1 cellular context compared by ENCODE assay signal in genomic region chr10:11611248-11612003, GRCh38.
A peak's percentile ranks its signal among the peaks of the same experiment; 100 is the strongest.
TF ChIP-seq lines count a peak whose summit lies in the region.

TSS of gene USP6NL (minus strand) at chr10:11611650. CDS start at chr10:11597634, 14,016 bp downstream.

TF ChIP-seq in HepG2, 621 proteins besides CTCF, POLR2A, EP300 and RAD21 (continued from another document and continues in another):
- TF ChIP-seq ZNF382 (CRISPR knock-in tag; IDR thresholded peaks at IDR 0.05; ENCODE audit: borderline replicate concordance): no peak
- no peak for TF ChIP-seq PRPF4 (IDR thresholded peaks at IDR 0.05; ENCODE audit: low read depth, low read length, poor library complexity, severe bottlenecking)
- no peak for TF ChIP-seq HINFP (CRISPR knock-in tag; IDR thresholded peaks at IDR 0.05; ENCODE audit: low read depth)
- TF ChIP-seq CEBPZ (IDR thresholded peaks at IDR 0.05; ENCODE audit: low read length): no peak
- peak; percentile 47; the same call in 1 of the 2 replicates for TF ChIP-seq GMEB1 (CRISPR knock-in tag; IDR thresholded peaks at IDR 0.05; ENCODE audit: borderline replicate concordance)
- TF ChIP-seq GMEB2 (CRISPR knock-in tag; IDR thresholded peaks at IDR 0.05; ENCODE audit: low read depth): 0 out of 2 replicates have a peak, but pooled peaks have one; percentile 22
- no peak for TF ChIP-seq ZNF317 (CRISPR knock-in tag; IDR thresholded peaks at IDR 0.05)
- TF ChIP-seq CREBL2 (CRISPR knock-in tag; IDR thresholded peaks at IDR 0.05; ENCODE audit: borderline replicate concordance): no peak
- no peak for TF ChIP-seq ARID5B (CRISPR knock-in tag; IDR thresholded peaks at IDR 0.05)
- TF ChIP-seq ATF6 (CRISPR knock-in tag; conservative IDR thresholded peaks at IDR 0.05): no peak
- TF ChIP-seq ZZZ3 (CRISPR knock-in tag; IDR thresholded peaks at IDR 0.05; ENCODE audit: borderline replicate concordance): no peak
- TF ChIP-seq ATAD3A (CRISPR knock-in tag; IDR thresholded peaks at IDR 0.05): no peak
- TF ChIP-seq ZHX1 (CRISPR knock-in tag; IDR thresholded peaks at IDR 0.05; ENCODE audit: low read depth): no peak
- TF ChIP-seq ZNF296 (CRISPR knock-in tag; conservative IDR thresholded peaks at IDR 0.05): no peak
- TF ChIP-seq ZSCAN12 (CRISPR knock-in tag; IDR thresholded peaks at IDR 0.05): no peak
- no peak for TF ChIP-seq RELA (CRISPR knock-in tag; IDR thresholded peaks at IDR 0.05)
- TF ChIP-seq CBFB (CRISPR knock-in tag; IDR thresholded peaks at IDR 0.05): no peak
- no peak for TF ChIP-seq SIN3B (IDR thresholded peaks at IDR 0.05; ENCODE audit: low read length)
- no peak for TF ChIP-seq IRF1 (CRISPR knock-in tag; IDR thresholded peaks at IDR 0.05; ENCODE audit: low read depth)
- no peak for TF ChIP-seq GTF2F1 (IDR thresholded peaks at IDR 0.05; ENCODE audit: low read length)
- no peak for TF ChIP-seq ZNF136 (CRISPR knock-in tag; IDR thresholded peaks at IDR 0.05; ENCODE audit: low read depth)
- no peak for TF ChIP-seq SMAD9 (CRISPR knock-in tag; IDR thresholded peaks at IDR 0.05)
- TF ChIP-seq AGO2 (optimal IDR thresholded peaks at IDR 0.05; ENCODE audit: low read depth, low read length): peak; percentile 78
- no peak; the same call in 1 of the 2 replicates for TF ChIP-seq ETV6 (CRISPR knock-in tag; conservative IDR thresholded peaks at IDR 0.05)
- no peak for TF ChIP-seq PITX1 (CRISPR knock-in tag; IDR thresholded peaks at IDR 0.05)
- TF ChIP-seq RFXAP (CRISPR knock-in tag; IDR thresholded peaks at IDR 0.05; ENCODE audit: borderline replicate concordance): peak; percentile 43; the same call in 1 of the 2 replicates
- no peak for TF ChIP-seq HBP1 (CRISPR knock-in tag; IDR thresholded peaks at IDR 0.05; ENCODE audit: low read depth)
- TF ChIP-seq ZBTB25 (CRISPR knock-in tag; IDR thresholded peaks at IDR 0.05): no peak
- TF ChIP-seq EZH2 (conservative IDR thresholded peaks at IDR 0.05; ENCODE audit: low read depth, low read length): no peak
- TF ChIP-seq NPAS2 (CRISPR knock-in tag; IDR thresholded peaks at IDR 0.05; ENCODE audit: borderline replicate concordance): no peak
- no peak for TF ChIP-seq CENPT (CRISPR knock-in tag; IDR thresholded peaks at IDR 0.05; ENCODE audit: low read depth)
- no peak for TF ChIP-seq MATR3 (CRISPR knock-in tag; IDR thresholded peaks at IDR 0.05)
- TF ChIP-seq CERS6 (CRISPR knock-in tag; IDR thresholded peaks at IDR 0.05): no peak
- TF ChIP-seq ZNF510 (CRISPR knock-in tag; IDR thresholded peaks at IDR 0.05; ENCODE audit: low read depth): no peak
- no peak for TF ChIP-seq ZNF326 (CRISPR knock-in tag; IDR thresholded peaks at IDR 0.05; ENCODE audit: borderline replicate concordance)
- TF ChIP-seq ZNF496 (CRISPR knock-in tag; IDR thresholded peaks at IDR 0.05; ENCODE audit: insufficient replicate concordance): no peak
- TF ChIP-seq ZNF446 (CRISPR knock-in tag; IDR thresholded peaks at IDR 0.05): no peak
